Comparison of ENCODE assay signal across 18 cellular contexts in the genomic region with DNA sequence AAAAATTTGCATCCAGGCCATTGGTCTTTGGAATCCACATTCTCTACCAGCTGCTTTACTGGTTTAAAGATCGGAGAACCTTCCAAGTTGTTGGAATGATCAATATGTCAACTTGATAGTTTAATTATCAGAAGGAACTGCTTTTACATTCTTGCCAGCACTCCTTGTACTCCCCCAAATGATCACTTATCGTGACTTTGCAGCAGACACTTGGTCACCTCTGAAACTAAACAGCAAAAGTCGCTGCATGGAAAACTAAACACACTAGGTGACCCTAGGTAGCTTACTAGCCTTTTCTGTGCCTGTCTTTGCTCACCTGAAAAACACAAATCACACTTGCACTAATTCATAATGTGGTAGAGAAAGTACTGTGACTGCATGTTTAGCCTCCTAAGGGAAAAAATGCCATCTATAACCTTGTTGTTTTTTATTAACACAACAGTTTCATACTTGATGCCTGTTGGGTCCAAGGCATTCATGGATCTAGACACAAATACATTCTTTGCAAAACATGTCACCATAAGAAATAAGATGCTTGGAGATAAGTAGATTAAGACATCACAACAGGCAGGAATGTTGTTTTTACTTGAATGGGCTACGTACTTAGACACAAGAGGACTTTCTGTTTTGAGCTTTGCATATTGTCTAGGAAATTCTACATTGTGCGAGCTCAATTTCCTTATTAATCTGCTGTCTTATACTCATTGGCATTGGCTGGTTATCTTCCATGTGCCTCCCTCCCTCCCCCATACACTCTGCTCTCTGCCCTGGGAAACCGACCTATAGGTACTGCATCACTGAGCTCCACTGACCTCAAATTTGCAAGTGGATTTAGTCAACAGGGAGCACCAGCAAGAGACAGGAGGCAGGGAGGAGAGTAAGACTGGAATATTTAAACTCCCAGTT.
DNase-seq lines count a peak whose midpoint lies in the region; ATAC-seq and TF ChIP-seq lines count a peak whose summit lies in the region.
"Had no signal": no experiment of that assay in that cellular context is flagged by ENCODE, and none has a peak within 500 bp of the region (broad histone marks: within the 10 kb centered on the region; RNA-seq: fewer than 3 reads in every experiment).

No MANE protein-coding gene starts in this region.

- H3K4me2 ChIP-seq in parathyroid adenoma (ENCODE audit: low read length), result no peak overlapping the region
- H3K4me2 ChIP-seq: hepatocyte had no signal

- no peaks in the 10 kb centered on the region for H3K27me3 ChIP-seq in brain microvascular endothelial cell (replicated peaks)
- H3K27me3 ChIP-seq in parathyroid adenoma (ENCODE audit: control insufficient read depth, insufficient read depth, low read length), result no peaks in the 10 kb centered on the region
- H3K27me3 ChIP-seq: hepatocyte, neutrophil, spleen had no signal

- in situ Hi-C loops in brain microvascular endothelial cell (cut with HindIII; ENCODE audit: low pct_ligation_motif_present, low sequenced_read_pairs), result no loop called here

- POLR2A ChIA-PET in GM10248 (lab: Yijun Ruan, JAX), result no interaction called here

- H2AFZ ChIP-seq in parathyroid adenoma, result peak overlapping the region; percentile 43
- H2AFZ ChIP-seq: hepatocyte had no signal

- H3K4me3 ChIP-seq in brain microvascular endothelial cell (ENCODE audit: low read depth, low read length) (no peak overlapping the region), parathyroid adenoma (ENCODE audit: low read depth, low read length) (no peak overlapping the region)
- H3K4me3 ChIP-seq: hepatocyte, lung, spleen had no signal

- ATAC-seq in GM18868 (IDR thresholded peaks at IDR 0.05; ENCODE audit: unreplicated experiment), result peak; percentile 82
- ATAC-seq in HG02884 (IDR thresholded peaks at IDR 0.05; ENCODE audit: unreplicated experiment), result peak; percentile 71
- no peak for ATAC-seq in GM21447 (IDR thresholded peaks at IDR 0.05; ENCODE audit: unreplicated experiment)
- ATAC-seq: Right ventricle myocardium inferior had no signal

- H3K27ac ChIP-seq in brain microvascular endothelial cell (peak overlapping the region; percentile 42), parathyroid adenoma (peak overlapping the region; percentile 42)
- H3K27ac ChIP-seq: hepatocyte, neutrophil, spleen had no signal

- TF ChIP-seq CTCF in brain microvascular endothelial cell (IDR thresholded peaks at IDR 0.05; ENCODE audit: low read depth, low read length, missing control alignments) (no peak), parathyroid adenoma (IDR thresholded peaks at IDR 0.05) (no peak), GM10248 (IDR thresholded peaks at IDR 0.05; ENCODE audit: control extremely low read depth, extremely low read depth, low read depth, missing control alignments) (no peak)

- H3K36me3 ChIP-seq in brain microvascular endothelial cell (replicated peaks) (no peaks in the 10 kb centered on the region), parathyroid adenoma (ENCODE audit: control insufficient read depth, insufficient read depth, low read length) (no peaks in the 10 kb centered on the region)
- H3K36me3 ChIP-seq: neutrophil, spleen had no signal

- DNase-seq in brain microvascular endothelial cell, result peak; percentile 61
- no peak for DNase-seq in NCI-H146 treated with DMSO at 0.1 percent for 48 hours (lab: John Stamatoyannopoulos, UW; ENCODE audit: unreplicated experiment)
- no peak for DNase-seq in GM10248 (ENCODE audit: extremely low spot score)
- DNase-seq in HUDEP-2 (lab: John Stamatoyannopoulos, UW; ENCODE audit: unreplicated experiment in 76 of 76), result no peak
- DNase-seq: CD4-positive, alpha-beta memory T cell; cortex of kidney; DMS153; NCI-H1417; spleen; stimulated activated CD4-positive, alpha-beta T cell treated with anti-CD3 and anti-CD28 coated beads, Interleukin-4, amount 100 ng/mL, for 4 hours had no signal

- H3K79me2 ChIP-seq in parathyroid adenoma, result no peaks in the 10 kb centered on the region
- H3K79me2 ChIP-seq: hepatocyte had no signal

- H3K9me3 ChIP-seq in parathyroid adenoma (ENCODE audit: control insufficient read depth, low read length), result no peaks in the 10 kb centered on the region
- H3K9me3 ChIP-seq: neutrophil, spleen had no signal

- peaks cover 17% of the 10 kb centered on the region for H3K4me1 ChIP-seq in parathyroid adenoma
- H3K4me1 ChIP-seq: spleen had no signal

- H3K9ac ChIP-seq in parathyroid adenoma, result no peak overlapping the region

- CTCF ChIA-PET in GM10248 (lab: Yijun Ruan, JAX), result interaction anchor here (0.8 to 3.6 kb wide), 17 partner anchors 8 to 93 kb away, joined by 3 to 20 read pairs (median 4); no protein-coding TSS in a partner anchor
